Comparison of ENCODE assay signal across 25 cellular contexts in genomic region chr1:6927626-6928025, GRCh38.
A peak's percentile ranks its signal among the peaks of the same experiment; 100 is the strongest.
DNase-seq lines count a peak whose midpoint lies in the region; TF ChIP-seq lines count a peak whose summit lies in the region.
"Had no signal": no experiment of that assay in that cellular context is flagged by ENCODE, and none has a peak within 500 bp of the region (broad histone marks: within the 10 kb centered on the region; RNA-seq: fewer than 3 reads in every experiment).

No MANE protein-coding gene starts in this region.

- no peaks in the 10 kb centered on the region for H3K4me1 Mint-ChIP-seq in activated naive CD4-positive, alpha-beta T cell treated with anti-CD3 and anti-CD28 coated beads, Interleukin-2, amount 10 ng/mL, durations not matched to agents 7 days and 5 days
- H3K4me1 Mint-ChIP-seq: T-cell had no signal

- no peaks in the 10 kb centered on the region for H4K20me1 ChIP-seq in KMS-11 (ENCODE audit: insufficient read depth)
- H4K20me1 ChIP-seq: BLaER1 treated with 17β-estradiol and CSF1 and Interleukin-3, amounts not matched to agents 10 nM and 100 nM had no signal

- no peaks in the 10 kb centered on the region for H3K79me2 ChIP-seq in KMS-11 (ENCODE audit: insufficient read depth, low read depth)

- H3K27me3 ChIP-seq in KMS-11 (ENCODE audit: insufficient read depth, low read depth), result no peaks in the 10 kb centered on the region
- H3K27me3 ChIP-seq: BLaER1 treated with 17β-estradiol and CSF1 and Interleukin-3, amounts not matched to agents 10 nM and 100 nM had no signal

- no peaks in the 10 kb centered on the region for H3K36me3 ChIP-seq in KMS-11 (ENCODE audit: insufficient read depth)
- H3K36me3 ChIP-seq: BLaER1 treated with 17β-estradiol and CSF1 and Interleukin-3, amounts not matched to agents 10 nM and 100 nM; SJCRH30 had no signal

- H2AFZ ChIP-seq in KMS-11 (ENCODE audit: low read depth), result no peak overlapping the region
- H2AFZ ChIP-seq: GM23248 had no signal

- no peak overlapping the region for H3K27ac Mint-ChIP-seq in activated naive CD4-positive, alpha-beta T cell treated with anti-CD3 and anti-CD28 coated beads, Interleukin-2, amount 10 ng/mL, durations not matched to agents 7 days and 5 days
- H3K27ac Mint-ChIP-seq: CD4-positive, alpha-beta T cell; H9; T-cell had no signal

- TF ChIP-seq CTCF in KMS-11 (conservative IDR thresholded peaks at IDR 0.05; ENCODE audit: low read depth, low read length) (no peak), fibroblast of villous mesenchyme (IDR thresholded peaks at IDR 0.05; ENCODE audit: insufficient read depth, low read depth, low read length) (no peak)

- H3K9me3 Mint-ChIP-seq in activated naive CD4-positive, alpha-beta T cell treated with anti-CD3 and anti-CD28 coated beads, Interleukin-2, amount 10 ng/mL, durations not matched to agents 7 days and 5 days, result no peaks in the 10 kb centered on the region
- H3K9me3 Mint-ChIP-seq: CD4-positive, alpha-beta T cell; H9; T-cell had no signal

- H3K4me1 ChIP-seq in KMS-11 (ENCODE audit: low read depth, poor library complexity, severe bottlenecking), result peaks cover 59% of the 10 kb centered on the region
- H3K4me1 ChIP-seq: SJCRH30 had no signal

- DNase-seq in EH (ENCODE audit: low read depth), result peak; percentile 22
- peak; percentile 75 for DNase-seq in RPMI7951 (ENCODE audit: low read depth)
- DNase-seq in fibroblast of villous mesenchyme (ENCODE audit: low read depth), result peak; percentile 40
- no peak for DNase-seq in NCI-H748 (lab: John Stamatoyannopoulos, UW; ENCODE audit: unreplicated experiment)
- no peak for DNase-seq in activated naive CD4-positive, alpha-beta T cell treated with anti-CD3 and anti-CD28 coated beads, Interleukin-2, amount 10 ng/mL, durations not matched to agents 7 days and 5 days
- no peak for DNase-seq in erythroblast (lab: John Stamatoyannopoulos, UW)
- DNase-seq: AML-193; CD4-positive, alpha-beta T cell; COR-L47; EL; GDM1; GM23248; H9; KBM-7; NCI-H1092; NCI-H1417 treated with DMSO at 0.1 percent for 48 hours; NCI-H187; NCI-H2081 treated with DMSO at 0.1 percent for 48 hours; NCI-H345; NCI-H524 treated with DMSO at 0.1 percent for 48 hours; SJCRH30; T-cell had no signal

- no peak overlapping the region for H3K4me3 Mint-ChIP-seq in activated naive CD4-positive, alpha-beta T cell treated with anti-CD3 and anti-CD28 coated beads, Interleukin-2, amount 10 ng/mL, durations not matched to agents 7 days and 5 days
- H3K4me3 Mint-ChIP-seq: CD4-positive, alpha-beta T cell; H9; T-cell had no signal

- TF ChIP-seq POLR2A in erythroblast (IDR thresholded peaks at IDR 0.05; ENCODE audit: low read length), result no peak

- peaks cover 36% of the 10 kb centered on the region for H3K27me3 Mint-ChIP-seq in activated naive CD4-positive, alpha-beta T cell treated with anti-CD3 and anti-CD28 coated beads, Interleukin-2, amount 10 ng/mL, durations not matched to agents 7 days and 5 days

- CTCF ChIA-PET in activated naive CD4-positive, alpha-beta T cell treated with anti-CD3 and anti-CD28 coated beads, Interleukin-2, amount 10 ng/mL, durations not matched to agents 7 days and 5 days (lab: Charles Lee), result no interaction called here

- H3K4me3 ChIP-seq in KMS-11 (IDR thresholded peaks at IDR 0.05; ENCODE audit: insufficient read depth, low read depth, low read length), result no peak overlapping the region
- no peak overlapping the region for H3K4me3 ChIP-seq in fibroblast of villous mesenchyme (ENCODE audit: low read depth, low read length)
- H3K4me3 ChIP-seq: BLaER1 treated with 17β-estradiol and CSF1 and Interleukin-3, amounts not matched to agents 10 nM and 100 nM; GM12878; GM23248; SJCRH30 had no signal

- peak overlapping the region; percentile 44; the same call in 1 of the 2 replicates for H3K4me2 ChIP-seq in KMS-11

- no peak overlapping the region for H3K9ac ChIP-seq in KMS-11
- H3K9ac ChIP-seq: BLaER1 treated with 17β-estradiol and CSF1 and Interleukin-3, amounts not matched to agents 10 nM and 100 nM; GM23248 had no signal

- no peaks in the 10 kb centered on the region for H3K36me3 Mint-ChIP-seq in activated naive CD4-positive, alpha-beta T cell treated with anti-CD3 and anti-CD28 coated beads, Interleukin-2, amount 10 ng/mL, durations not matched to agents 7 days and 5 days
- H3K36me3 Mint-ChIP-seq: T-cell had no signal

- H3K27ac ChIP-seq in KMS-11, result no peak overlapping the region
- H3K27ac ChIP-seq: BLaER1 treated with 17β-estradiol and CSF1 and Interleukin-3, amounts not matched to agents 10 nM and 100 nM; GM23248; SJCRH30 had no signal

Comparison
In these comparisons a context has a peak if more than half of its experiments do, and no peak if none do; other contexts are left out.
1. DNase-seq: peak in EH (single experiment), RPMI7951 (single experiment) and fibroblast of villous mesenchyme (single experiment); none in NCI-H748 (single experiment), activated naive CD4-positive, alpha-beta T cell treated with anti-CD3 and anti-CD28 coated beads, Interleukin-2, amount 10 ng/mL, durations not matched to agents 7 days and 5 days (single experiment) and erythroblast (0 of 2).